In the genomic region with DNA sequence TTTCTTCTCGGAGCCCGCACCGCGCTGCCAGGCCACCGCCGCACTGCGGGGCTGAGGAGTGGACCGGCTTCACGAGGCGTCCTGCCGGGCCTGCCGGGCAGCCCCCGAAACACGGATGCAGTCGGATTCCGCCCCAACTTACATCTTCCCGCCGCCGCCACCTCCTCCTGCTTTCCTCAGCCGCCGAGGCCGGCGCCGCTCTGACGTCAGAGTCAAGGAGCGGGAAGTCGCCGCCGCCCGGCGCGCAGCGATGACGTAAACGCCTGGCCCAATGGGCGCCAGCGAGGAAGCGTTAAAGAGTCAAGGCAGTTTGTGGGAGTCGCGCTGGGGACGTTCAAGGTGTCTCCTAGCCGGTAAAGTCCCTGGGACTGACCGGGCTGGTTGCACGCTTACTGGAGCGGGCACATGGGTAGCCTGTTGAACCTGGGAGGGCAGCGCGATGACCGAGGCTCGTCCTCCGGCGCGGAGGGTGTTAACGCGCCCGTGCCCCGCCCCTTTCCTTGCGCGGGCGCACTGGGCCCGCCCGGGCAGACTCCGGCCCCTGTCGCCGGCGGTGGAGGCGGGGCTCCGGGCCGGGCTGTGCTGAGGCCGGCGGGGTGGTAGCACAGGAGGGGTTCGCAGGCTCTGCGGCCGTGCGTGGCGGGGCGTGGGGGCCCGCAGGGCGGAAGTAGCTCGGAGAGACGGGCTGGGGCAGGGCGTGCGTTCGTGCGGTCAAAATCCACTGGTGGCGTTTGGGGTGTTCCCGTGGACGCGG, we compare ENCODE assay signal across 8 cellular contexts. TPM values are rescaled to one million over a fixed set of nuclear protein-coding genes. Genes with fewer than 3 reads are reported as not detected.
DNase-seq lines count a peak whose midpoint lies in the region; ATAC-seq and TF ChIP-seq lines count a peak whose summit lies in the region.

A gene with protein sequence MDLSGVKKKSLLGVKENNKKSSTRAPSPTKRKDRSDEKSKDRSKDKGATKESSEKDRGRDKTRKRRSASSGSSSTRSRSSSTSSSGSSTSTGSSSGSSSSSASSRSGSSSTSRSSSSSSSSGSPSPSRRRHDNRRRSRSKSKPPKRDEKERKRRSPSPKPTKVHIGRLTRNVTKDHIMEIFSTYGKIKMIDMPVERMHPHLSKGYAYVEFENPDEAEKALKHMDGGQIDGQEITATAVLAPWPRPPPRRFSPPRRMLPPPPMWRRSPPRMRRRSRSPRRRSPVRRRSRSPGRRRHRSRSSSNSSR (minus strand): TSS at position 214 of the 754 bp plus-strand sequence. CDS start 3,483 bp downstream, outside the sequence.

- peak; percentile 85 for DNase-seq in AG04450 (ENCODE audit: low read depth, low spot score)
- DNase-seq in NCI-H2196 treated with DMSO at 0.1 percent for 48 hours (lab: John Stamatoyannopoulos, UW; ENCODE audit: unreplicated experiment) = peak; percentile 94
- peak; percentile 95 for DNase-seq in mammary epithelial cell
- DNase-seq in iPS-NIHi7 (ENCODE audit: extremely low spot score) = peak; percentile 100
- peak; percentile 97 for DNase-seq in smooth muscle cell (lab: John Stamatoyannopoulos, UW; ENCODE audit: unreplicated experiment)

- H3K4me1 ChIP-seq in mammary epithelial cell (ENCODE audit: insufficient read depth, low read length) (peaks cover 18% of the 10 kb centered on the region), smooth muscle cell (ENCODE audit: low read depth) (peaks cover 10% of the 10 kb centered on the region)

- peak; percentile 63 for ATAC-seq in GM18873 (IDR thresholded peaks at IDR 0.05; ENCODE audit: low FRiP score, unreplicated experiment)
- ATAC-seq in HG03135 (IDR thresholded peaks at IDR 0.05; ENCODE audit: unreplicated experiment) = peak; percentile 77

- H4K20me1 ChIP-seq in mammary epithelial cell (ENCODE audit: insufficient read depth, low read length) (peaks cover 14% of the 10 kb centered on the region), smooth muscle cell (ENCODE audit: low read depth) (peaks cover 64% of the 10 kb centered on the region)

- in situ Hi-C loops in mammary epithelial cell (cut with MboI; ENCODE audit: low sequenced_read_pairs in 2 of 2) = loop anchor here in 1 of 2 donors (25.0 kb wide), 1 partner anchor 219 kb away; a partner anchor contains a TSS

- intact Hi-C loops in mammary epithelial cell (cut with micrococcal nuclease) = loop anchor here (1.0 to 5.0 kb wide), 2 partner anchors 17 to 159 kb away; a partner anchor contains a TSS

- no TSS peak for BruUV-seq in mammary epithelial cell (replicated peaks; lab: Mats Ljungman, UMichigan)

- dilution Hi-C loops in mammary epithelial cell (cut with HindIII; ENCODE audit: low sequenced_read_pairs) = no loop called here

- POLR2A ChIA-PET in AG04450 (lab: Yijun Ruan, JAX) = interaction anchor here (0.7 to 1.1 kb wide), 6 partner anchors 12 to 233 kb away, joined by 3 to 5 read pairs (median 4); a partner anchor contains a TSS

- TF ChIP-seq CTCF in AG04450 (IDR thresholded peaks at IDR 0.05; ENCODE audit: low read depth, low read length) (no peak), WI38 (IDR thresholded peaks at IDR 0.05; ENCODE audit: low read depth, low read length) (no peak), mammary epithelial cell (conservative IDR thresholded peaks at IDR 0.05 in 1 of 2, IDR thresholded peaks at IDR 0.05 in 1 of 2; ENCODE audit: extremely low read depth in 1 of 2, insufficient read depth in 1 of 2, low read depth in 1 of 2, low read length in 2 of 2) (no peak), smooth muscle cell (IDR thresholded peaks at IDR 0.05; ENCODE audit: borderline replicate concordance, insufficient read depth, poor library complexity, severe bottlenecking) (no peak)

- H3K79me2 ChIP-seq in mammary epithelial cell (ENCODE audit: insufficient read depth, low read length) (peaks cover 78% of the 10 kb centered on the region), smooth muscle cell (ENCODE audit: low read depth) (peaks cover 66% of the 10 kb centered on the region)

- H3K9me3 ChIP-seq in AG04450 (ENCODE audit: control insufficient read depth, insufficient read depth, low read length) (no peaks in the 10 kb centered on the region), mammary epithelial cell (replicated peaks; ENCODE audit: insufficient read depth, low read length) (no peaks in the 10 kb centered on the region), smooth muscle cell (replicated peaks; ENCODE audit: low read depth) (no peaks in the 10 kb centered on the region)

- H3K36me3 ChIP-seq in mammary epithelial cell (ENCODE audit: insufficient read depth, low read length) = peaks cover 2% of the 10 kb centered on the region
- no peaks in the 10 kb centered on the region for H3K36me3 ChIP-seq in smooth muscle cell (ENCODE audit: low read depth)

- H3K27me3 ChIP-seq in AG04450 (ENCODE audit: control insufficient read depth, insufficient read depth, low read length) (no peaks in the 10 kb centered on the region), mammary epithelial cell (ENCODE audit: insufficient read depth, low read length) (no peaks in the 10 kb centered on the region), smooth muscle cell (ENCODE audit: low read depth) (no peaks in the 10 kb centered on the region)

- H3K4me3 ChIP-seq in AG04450 (ENCODE audit: low read depth, low read length) (peak within 1 kb of the TSS; percentile 91), WI38 (ENCODE audit: low read depth, low read length) (peak within 1 kb of the TSS; percentile 69), mammary epithelial cell (replicated peaks in 1 of 3; ENCODE audit: insufficient read depth in 1 of 3, low read depth in 2 of 3, low read length in 3 of 3) (peak within 1 kb of the TSS; percentile 63 to 90 (median 79)), smooth muscle cell (peak within 1 kb of the TSS; percentile 73)

- peak within 1 kb of the TSS; percentile 67 for H3K9ac ChIP-seq in mammary epithelial cell (ENCODE audit: insufficient read depth, low read length)
- H3K9ac ChIP-seq in smooth muscle cell (ENCODE audit: low read depth) = peak within 1 kb of the TSS; percentile 97

- H3K27ac ChIP-seq in AG04450 (ENCODE audit: low read depth, low read length) = peak within 1 kb of the TSS; percentile 95
- H3K27ac ChIP-seq in mammary epithelial cell (ENCODE audit: insufficient read depth, low read depth, low read length) = peak within 1 kb of the TSS; percentile 74
- H3K27ac ChIP-seq in smooth muscle cell (ENCODE audit: low read depth) = peak within 1 kb of the TSS; percentile 93

- WGBS in mammary epithelial cell (ENCODE audit: low coverage, missing lambda C conversion rate) = no CpG with 5 or more reads among the region's 88 CpGs
- under 1% methylated on average over 57 of the region's 88 CpGs for WGBS in smooth muscle cell (ENCODE audit: low lambda C conversion rate)

- CTCF ChIA-PET in AG04450 (lab: Charles Lee) (interaction anchor here (0.5 kb wide), 1 partner anchor 63 kb away, joined by 10 read pairs; no protein-coding TSS in a partner anchor), mammary epithelial cell (lab: Charles Lee; ENCODE audit: low non-redundant PET) (no interaction called here)

- H3F3A ChIP-seq in smooth muscle cell (ENCODE audit: low read depth) = peaks cover 4% of the 10 kb centered on the region

- H2AFZ ChIP-seq in mammary epithelial cell (ENCODE audit: low read depth, low read length) (peak within 1 kb of the TSS; percentile 93), smooth muscle cell (ENCODE audit: low read depth) (peak within 1 kb of the TSS; percentile 94)

- H3K4me2 ChIP-seq in mammary epithelial cell (ENCODE audit: insufficient read depth, low read depth, low read length) (peak within 1 kb of the TSS; percentile 82), smooth muscle cell (peak within 1 kb of the TSS; percentile 90)

RNA-seq across cellular contexts. Expression of the gene that starts here (rescaled TPM):
- polyA plus RNA-seq in AG04450 (2011; rRNA removed) (95.3 and 99.9 TPM in 2 replicates), mammary epithelial cell (258 TPM), smooth muscle cell (192 and 206 TPM in 2 replicates)
- polyA minus RNA-seq in AG04450 (2011; rRNA and poly(A)+ RNA removed) = 92.5 and 110 TPM in 2 replicates
- total RNA-seq in mammary epithelial cell (100 to 1,000 TPM in 1 of 2 donors, 10 to 100 TPM in 1; 79.4 to 207 TPM), smooth muscle cell (82.9 and 87.9 TPM in 2 replicates)
- polyA minus RNA-seq in mammary epithelial cell = 182 TPM

Comparison
In these comparisons a context has a peak if more than half of its experiments do, and no peak if none do; other contexts are left out.
1. Peak in every context shown above with its lines: DNase-seq, ATAC-seq, H3K4me3 ChIP-seq and H3K27ac ChIP-seq.